4 cellular contexts compared by ENCODE assay signal in the genomic region with DNA sequence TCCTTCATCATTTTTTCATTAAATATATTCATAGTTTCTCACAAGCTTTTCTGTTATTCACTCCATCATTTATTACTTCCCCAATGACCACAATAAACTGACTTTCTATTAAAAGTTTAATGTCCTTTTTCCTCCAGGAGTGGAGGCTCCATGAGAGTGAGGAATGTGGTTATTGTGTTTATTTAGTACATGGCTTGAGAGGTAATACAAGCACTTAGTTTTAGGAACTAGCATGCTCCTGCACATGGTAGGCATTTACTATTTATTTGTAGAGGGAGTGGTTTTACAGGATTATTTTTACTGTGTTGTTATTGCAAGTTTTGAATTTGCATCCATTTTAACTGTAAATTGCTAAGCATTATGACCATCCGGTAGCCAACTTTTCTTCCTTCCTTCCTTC.
"Had no signal": no experiment of that assay in that cellular context is flagged by ENCODE, and none has a peak within 500 bp of the region (broad histone marks: within the 10 kb centered on the region; RNA-seq: fewer than 3 reads in every experiment).

No MANE protein-coding gene starts in this region.

- ATAC-seq: GM23338 had no signal

- H3K4me3 Mint-ChIP-seq: GM23338, H9 had no signal

- H3K27ac Mint-ChIP-seq: GM23338 had no signal

- H3K4me1 Mint-ChIP-seq: GM23338, H9 had no signal

- H3K4me3 ChIP-seq: GM23338 had no signal

- DNase-seq: H9, HCEC 1CT, IMR-90 had no signal
